In genomic region chr18:79069792-79070151, GRCh38 we compare ENCODE assay signal across 8 cellular contexts. TPM values are rescaled to one million over a fixed set of nuclear protein-coding genes. Genes with fewer than 3 reads are reported as not detected.
A peak's percentile ranks its signal among the peaks of the same experiment; 100 is the strongest.
DNase-seq lines count a peak whose midpoint lies in the region; TF ChIP-seq lines count a peak whose summit lies in the region.

No MANE protein-coding gene starts in this region.

- H3K27ac Mint-ChIP-seq in T-helper 2 cell treated with Interferon-gamma antibody and Interleukin-4, amounts not matched to agents 5 μg/mL and 100 μg/mL, for 36 hours: peak overlapping the region; percentile 91

- H3F3A ChIP-seq in SU-DHL-6 (ENCODE audit: insufficient read depth): peaks cover 15% of the 10 kb centered on the region

- H3K4me3 ChIP-seq in SU-DHL-6 (ENCODE audit: insufficient read depth, low read length, poor library complexity, severe bottlenecking) (peak overlapping the region; percentile 78), fibroblast of the aortic adventitia (ENCODE audit: low read depth, low read length) (peak overlapping the region; percentile 74), skeletal muscle cell (ENCODE audit: low read depth, low read length) (peak overlapping the region; percentile 82)

- peak overlapping the region; percentile 46 for H3K27ac ChIP-seq in SU-DHL-6 (ENCODE audit: low read depth, low read length)

- H3K79me2 ChIP-seq in SU-DHL-6 (ENCODE audit: insufficient read depth, low read length): peaks cover 29% of the 10 kb centered on the region

- H4K20me1 ChIP-seq in SU-DHL-6 (ENCODE audit: low read depth, low read length): no peaks in the 10 kb centered on the region

- H2AFZ ChIP-seq in SU-DHL-6 (ENCODE audit: low read depth, low read length, severe bottlenecking): peak overlapping the region; percentile 73

- no peak for DNase-seq in T-helper 2 cell treated with Interferon-gamma antibody and Interleukin-4, amounts not matched to agents 5 μg/mL and 100 μg/mL, for 36 hours (ENCODE audit: low spot score)
- no peak for DNase-seq in T-helper 2 cell
- DNase-seq in fibroblast of the aortic adventitia (ENCODE audit: low read depth): no peak
- no peak for DNase-seq in skeletal muscle cell (ENCODE audit: low read depth)
- DNase-seq in NCI-H524 treated with DMSO at 0.1 percent for 48 hours (lab: John Stamatoyannopoulos, UW): no peak
- no peak for DNase-seq in nucleus accumbens (lab: John Stamatoyannopoulos, UW)
- DNase-seq in GF-D8 (lab: John Stamatoyannopoulos, UW): no peak

- H3K9me2 ChIP-seq in SU-DHL-6 (replicated peaks; ENCODE audit: insufficient read depth, low read length): no peaks in the 10 kb centered on the region

- H3K9me3 ChIP-seq in SU-DHL-6 (ENCODE audit: insufficient read depth, low read length): no peaks in the 10 kb centered on the region

- peaks cover 19% of the 10 kb centered on the region for H3K27me3 Mint-ChIP-seq in T-helper 2 cell treated with Interferon-gamma antibody and Interleukin-4, amounts not matched to agents 5 μg/mL and 100 μg/mL, for 36 hours (ENCODE audit: low read depth)

- H3K4me3 Mint-ChIP-seq in T-helper 2 cell treated with Interferon-gamma antibody and Interleukin-4, amounts not matched to agents 5 μg/mL and 100 μg/mL, for 36 hours: peak overlapping the region; percentile 85

- TF ChIP-seq CTCF in SU-DHL-6 (IDR thresholded peaks at IDR 0.05; ENCODE audit: insufficient read depth, low read length, poor library complexity, severe bottlenecking): no peak
- no peak for TF ChIP-seq CTCF in fibroblast of the aortic adventitia (IDR thresholded peaks at IDR 0.05; ENCODE audit: insufficient read depth, low read length)

- H3K4me2 ChIP-seq in SU-DHL-6 (ENCODE audit: low read depth, low read length, poor library complexity, severe bottlenecking): peak overlapping the region; percentile 93

- H3K9ac ChIP-seq in SU-DHL-6 (ENCODE audit: low read length): peak overlapping the region; percentile 93

- H3K36me3 Mint-ChIP-seq in T-helper 2 cell treated with Interferon-gamma antibody and Interleukin-4, amounts not matched to agents 5 μg/mL and 100 μg/mL, for 36 hours (ENCODE audit: low read depth): peaks cover 38% of the 10 kb centered on the region

- H3K36me3 ChIP-seq in SU-DHL-6 (ENCODE audit: low read length): no peaks in the 10 kb centered on the region

- no peaks in the 10 kb centered on the region for H3K27me3 ChIP-seq in SU-DHL-6 (ENCODE audit: low read length)

- H3K9me3 Mint-ChIP-seq in T-helper 2 cell treated with Interferon-gamma antibody and Interleukin-4, amounts not matched to agents 5 μg/mL and 100 μg/mL, for 36 hours: peaks cover 30% of the 10 kb centered on the region

- peaks cover 24% of the 10 kb centered on the region for H3K4me1 Mint-ChIP-seq in T-helper 2 cell treated with Interferon-gamma antibody and Interleukin-4, amounts not matched to agents 5 μg/mL and 100 μg/mL, for 36 hours (ENCODE audit: low read depth)

RNA-seq across cellular contexts. Expression of gene ATP9B, which starts 0.6 kb away (rescaled TPM):
- 22.0 and 30.8 TPM in 2 replicates for total RNA-seq in fibroblast of the aortic adventitia (ENCODE audit: low replicate concordance)
